ENCODE assay signal across 8 cellular contexts in genomic region chr9:94166237-94167054, GRCh38.
DNase-seq lines count a peak whose midpoint lies in the region; ATAC-seq and TF ChIP-seq lines count a peak whose summit lies in the region.

No MANE protein-coding gene starts in this region.

- under 1% methylated on average over 100 of the region's 100 CpGs for WGBS in thymus

- peak; percentile 2 for TF ChIP-seq CTCF in osteocyte (IDR thresholded peaks at IDR 0.05)

- no peaks in the 10 kb centered on the region for H3K27me3 ChIP-seq in thymus (ENCODE audit: control insufficient read depth, insufficient read depth)

- no peaks in the 10 kb centered on the region for H3K36me3 ChIP-seq in thymus (ENCODE audit: control insufficient read depth, insufficient read depth)

- peak; percentile 98 for DNase-seq in NCI-H1092 treated with DMSO at 0.1 percent for 48 hours (lab: John Stamatoyannopoulos, UW)
- DNase-seq in activated naive CD8-positive, alpha-beta T cell treated with anti-CD3 and anti-CD28 coated beads for 36 hours: peak; percentile 95
- DNase-seq in head of caudate nucleus: peak; percentile 90 to 98 (median 96)
- DNase-seq in osteocyte (ENCODE audit: extremely low spot score, unreplicated experiment): peak; percentile 98

- H3K9me3 Mint-ChIP-seq in activated naive CD8-positive, alpha-beta T cell treated with anti-CD3 and anti-CD28 coated beads for 36 hours: no peaks in the 10 kb centered on the region
- no peaks in the 10 kb centered on the region for H3K9me3 Mint-ChIP-seq in osteocyte (ENCODE audit: unreplicated experiment)

- ATAC-seq in HG02623 (IDR thresholded peaks at IDR 0.05; ENCODE audit: unreplicated experiment) (peak; percentile 54), SK-N-SH treated with all-trans-retinoic acid at 6 μM for 48 hours (peak; percentile 73)

- H3K4me3 ChIP-seq in thymus (ENCODE audit: low read length): peak overlapping the region; percentile 75

- H3K4me1 Mint-ChIP-seq in activated naive CD8-positive, alpha-beta T cell treated with anti-CD3 and anti-CD28 coated beads for 36 hours: peaks cover 37% of the 10 kb centered on the region
- H3K4me1 Mint-ChIP-seq in osteocyte (ENCODE audit: unreplicated experiment): peaks cover 46% of the 10 kb centered on the region

- intact Hi-C loops in head of caudate nucleus (cut with DNase I): loop anchor here (5.0 kb wide), 1 partner anchor 84 kb away; the partner anchor contains the start of gene PTPDC1

- peak overlapping the region; percentile 99 for H3K27ac ChIP-seq in thymus (ENCODE audit: low read depth)

- H3K9me3 ChIP-seq in thymus (ENCODE audit: control insufficient read depth): no peaks in the 10 kb centered on the region

- no peaks in the 10 kb centered on the region for H3K27me3 Mint-ChIP-seq in activated naive CD8-positive, alpha-beta T cell treated with anti-CD3 and anti-CD28 coated beads for 36 hours
- no peaks in the 10 kb centered on the region for H3K27me3 Mint-ChIP-seq in osteocyte (ENCODE audit: unreplicated experiment)

- peaks cover 24% of the 10 kb centered on the region for H3K36me3 Mint-ChIP-seq in activated naive CD8-positive, alpha-beta T cell treated with anti-CD3 and anti-CD28 coated beads for 36 hours
- H3K36me3 Mint-ChIP-seq in osteocyte (ENCODE audit: unreplicated experiment): no peaks in the 10 kb centered on the region

- H3K27ac Mint-ChIP-seq in activated naive CD8-positive, alpha-beta T cell treated with anti-CD3 and anti-CD28 coated beads for 36 hours: peak overlapping the region; percentile 81
- H3K27ac Mint-ChIP-seq in osteocyte (ENCODE audit: unreplicated experiment): peak overlapping the region; percentile 83

- H3K4me1 ChIP-seq in thymus (ENCODE audit: control insufficient read depth, insufficient read depth, low read length): peaks cover 7% of the 10 kb centered on the region

- H3K4me3 Mint-ChIP-seq in activated naive CD8-positive, alpha-beta T cell treated with anti-CD3 and anti-CD28 coated beads for 36 hours: peak overlapping the region; percentile 90
- H3K4me3 Mint-ChIP-seq in osteocyte (ENCODE audit: unreplicated experiment): peak overlapping the region; percentile 83

- TF ChIP-seq POLR2A in GM10847 (IDR thresholded peaks at IDR 0.05; ENCODE audit: extremely low read depth, insufficient read length): peak; percentile 70

TF ChIP-seq in SK-N-SH treated with all-trans-retinoic acid at 6 μM for 48 hours, 23 proteins besides CTCF, POLR2A, EP300 and RAD21:
- peak; percentile 83; the same call in 1 of the 2 replicates for TF ChIP-seq PATZ1 (CRISPR knock-in tag; IDR thresholded peaks at IDR 0.05; ENCODE audit: borderline replicate concordance)
- TF ChIP-seq CSDC2 (CRISPR knock-in tag; IDR thresholded peaks at IDR 0.05): peak; percentile 47; the same call in 1 of the 2 replicates
- TF ChIP-seq CREB5 (CRISPR knock-in tag; IDR thresholded peaks at IDR 0.05; ENCODE audit: low read depth): no peak
- no peak for TF ChIP-seq ZFP30 (CRISPR knock-in tag; IDR thresholded peaks at IDR 0.05)
- no peak for TF ChIP-seq ZNF70 (CRISPR knock-in tag; IDR thresholded peaks at IDR 0.05)
- TF ChIP-seq BACH2 (CRISPR knock-in tag; IDR thresholded peaks at IDR 0.05; ENCODE audit: borderline replicate concordance): 0 out of 2 replicates have a peak, but pooled peaks have one; percentile 54
TF ChIP-seq in SK-N-SH treated with all-trans-retinoic acid at 6 μM for 48 hours: peak in this region for 3.

Comparison
In these comparisons a context has a peak if more than half of its experiments do, and no peak if none do; other contexts are left out.
1. Peak in every context shown above with its lines: DNase-seq, ATAC-seq, H3K4me3 ChIP-seq and H3K27ac ChIP-seq.